ENCODE assay signal across 12 cellular contexts in genomic region chr6:42571611-42572342, GRCh38. TPM values are rescaled to one million over a fixed set of nuclear protein-coding genes. Genes with fewer than 3 reads are reported as not detected.
DNase-seq lines count a peak whose midpoint lies in the region; ATAC-seq and TF ChIP-seq lines count a peak whose summit lies in the region.
"Had no signal": no experiment of that assay in that cellular context is flagged by ENCODE, and none has a peak within 500 bp of the region (broad histone marks: within the 10 kb centered on the region; RNA-seq: fewer than 3 reads in every experiment).

No MANE protein-coding gene starts in this region.

- H3K27ac ChIP-seq in CD8-positive, alpha-beta T cell (ENCODE audit: low read depth, low read length), result no peak overlapping the region
- no peak overlapping the region for H3K27ac ChIP-seq in effector memory CD4-positive, alpha-beta T cell (ENCODE audit: insufficient read depth, low read length, poor library complexity, severe bottlenecking)
- no peak overlapping the region for H3K27ac ChIP-seq in caudate nucleus (ENCODE audit: low read depth, low read length)
- H3K27ac ChIP-seq: parathyroid adenoma had no signal

- intact Hi-C loops in CD8-positive, alpha-beta T cell (cut with DNase I, micrococcal nuclease), result no loop called here
- intact Hi-C loops in MCF 10A (cut with micrococcal nuclease), result no loop called here

- peaks cover 24% of the 10 kb centered on the region for H3K4me1 ChIP-seq in CD8-positive, alpha-beta T cell (ENCODE audit: insufficient read depth, low read length)
- H3K4me1 ChIP-seq in effector memory CD4-positive, alpha-beta T cell (ENCODE audit: control insufficient read depth, insufficient read depth, low read length, poor library complexity, severe bottlenecking), result peaks cover 7% of the 10 kb centered on the region
- H3K4me1 ChIP-seq: parathyroid adenoma had no signal

- no peaks in the 10 kb centered on the region for H3K27me3 ChIP-seq in CD8-positive, alpha-beta T cell (ENCODE audit: insufficient read depth, low read length)
- no peaks in the 10 kb centered on the region for H3K27me3 ChIP-seq in effector memory CD4-positive, alpha-beta T cell (replicated peaks; ENCODE audit: control insufficient read depth, insufficient read depth, low read length, poor library complexity, severe bottlenecking)

- peaks cover 37% of the 10 kb centered on the region for H3K36me3 Mint-ChIP-seq in CD8-positive, alpha-beta T cell
- H3K36me3 Mint-ChIP-seq in MCF 10A (ENCODE audit: insufficient read depth, unreplicated experiment), result peaks cover 41% of the 10 kb centered on the region

- no peaks in the 10 kb centered on the region for H3K9me3 Mint-ChIP-seq in CD8-positive, alpha-beta T cell
- no peaks in the 10 kb centered on the region for H3K9me3 Mint-ChIP-seq in MCF 10A (ENCODE audit: unreplicated experiment)

- H3K4me1 Mint-ChIP-seq in CD8-positive, alpha-beta T cell (ENCODE audit: low read depth), result peaks cover 60% of the 10 kb centered on the region
- peaks cover 21% of the 10 kb centered on the region for H3K4me1 Mint-ChIP-seq in MCF 10A (ENCODE audit: insufficient read depth, unreplicated experiment)

- peaks cover 12% of the 10 kb centered on the region for H3K36me3 ChIP-seq in CD8-positive, alpha-beta T cell (ENCODE audit: insufficient read depth, low read length)
- H3K36me3 ChIP-seq in effector memory CD4-positive, alpha-beta T cell (ENCODE audit: control insufficient read depth, insufficient read depth, low read length), result peaks cover 14% of the 10 kb centered on the region

- POLR2A ChIA-PET in CD8-positive, alpha-beta T cell (lab: Charles Lee), result interaction anchor here (0.6 to 1.7 kb wide), 5 partner anchors 8 to 583 kb away, joined by 3 to 5 read pairs (median 3); partner anchors contain the start of gene UBR2
- POLR2A ChIA-PET in MCF 10A (lab: Yijun Ruan, JAX), result interaction anchor here (0.6 to 1.5 kb wide), 9 partner anchors 8 to 853 kb away, joined by 3 to 6 read pairs (median 3); partner anchors contain the start of gene UBR2

- H3K4me3 Mint-ChIP-seq in CD8-positive, alpha-beta T cell, result peak overlapping the region; percentile 63
- H3K4me3 Mint-ChIP-seq in MCF 10A (ENCODE audit: unreplicated experiment), result no peak overlapping the region

- peak overlapping the region; percentile 72 for H3K27ac Mint-ChIP-seq in CD8-positive, alpha-beta T cell
- no peak overlapping the region for H3K27ac Mint-ChIP-seq in MCF 10A (ENCODE audit: low read depth, unreplicated experiment)

- no peak for TF ChIP-seq CTCF in CD8-positive, alpha-beta T cell (IDR thresholded peaks at IDR 0.05)
- TF ChIP-seq CTCF in MCF 10A (IDR thresholded peaks at IDR 0.05; ENCODE audit: unreplicated experiment), result no peak

- no TSS peak for BruUV-seq in MCF 10A (replicated peaks; lab: Mats Ljungman, UMichigan)

- no peaks in the 10 kb centered on the region for H3K9me3 ChIP-seq in CD8-positive, alpha-beta T cell (ENCODE audit: low read length)
- H3K9me3 ChIP-seq in effector memory CD4-positive, alpha-beta T cell (ENCODE audit: control insufficient read depth, low read length), result no peaks in the 10 kb centered on the region

- H3K27me3 Mint-ChIP-seq in CD8-positive, alpha-beta T cell (ENCODE audit: low read depth), result no peaks in the 10 kb centered on the region
- no peaks in the 10 kb centered on the region for H3K27me3 Mint-ChIP-seq in MCF 10A (ENCODE audit: insufficient read depth, unreplicated experiment)

- no peak overlapping the region for H3K4me3 ChIP-seq in CD8-positive, alpha-beta T cell (ENCODE audit: low read depth, low read length)
- peak overlapping the region; percentile 0 for H3K4me3 ChIP-seq in effector memory CD4-positive, alpha-beta T cell (ENCODE audit: insufficient read depth, low read depth, low read length, poor library complexity, severe bottlenecking)

- no peak for DNase-seq in CD8-positive, alpha-beta T cell
- no peak for DNase-seq in effector memory CD4-positive, alpha-beta T cell
- DNase-seq in DMS 273 (lab: John Stamatoyannopoulos, UW; ENCODE audit: unreplicated experiment) (no peak), MCF 10A (ENCODE audit: unreplicated experiment) (no peak), caudate nucleus (lab: John Stamatoyannopoulos, UW) (no peak), NCI-H1417 (lab: John Stamatoyannopoulos, UW) (no peak)
- DNase-seq: amniotic stem cell, NCI-H187 treated with DMSO at 0.1 percent for 48 hours had no signal

- ATAC-seq in CD8-positive, alpha-beta T cell, result peak; percentile 16
- ATAC-seq in GM21367 (IDR thresholded peaks at IDR 0.05; ENCODE audit: unreplicated experiment) (peak; percentile 26), HG03378 (IDR thresholded peaks at IDR 0.05; ENCODE audit: unreplicated experiment) (peak; percentile 2)
- ATAC-seq: HCT116 had no signal

- CTCF ChIA-PET in CD8-positive, alpha-beta T cell (lab: Charles Lee), result interaction anchor here (0.6 to 1.5 kb wide), 7 partner anchors 8 to 1076 kb away, joined by 3 to 7 read pairs (median 3); partner anchors contain the start of gene UBR2
- CTCF ChIA-PET in MCF 10A (lab: Yijun Ruan, JAX), result interaction anchor here (0.5 to 0.6 kb wide), 2 partner anchors 14 to 299 kb away, joined by 3 to 4 read pairs; no protein-coding TSS in a partner anchor

RNA-seq across cellular contexts. Expression of gene UBR2, which starts 7.9 kb away (rescaled TPM):
- total RNA-seq in CD8-positive, alpha-beta T cell, result 10 to 100 TPM; 22.0 to 22.8 TPM
- total RNA-seq in MCF 10A (2022), result 20.1 and 23.2 TPM in 2 replicates
